Comparison of ENCODE assay signal across 10 cellular contexts in genomic region chrX:13761606-13762005, GRCh38. TPM values are rescaled to one million over a fixed set of nuclear protein-coding genes. Genes with fewer than 3 reads are reported as not detected.
DNase-seq lines count a peak whose midpoint lies in the region; ATAC-seq and TF ChIP-seq lines count a peak whose summit lies in the region.
"Had no signal": no experiment of that assay in that cellular context is flagged by ENCODE, and none has a peak within 500 bp of the region (broad histone marks: within the 10 kb centered on the region; RNA-seq: fewer than 3 reads in every experiment).

No MANE protein-coding gene starts in this region.

- DNase-seq in fibroblast of mammary gland (ENCODE audit: low read depth) (peak; percentile 41), RKO (ENCODE audit: low spot score) (no peak), progenitor cell of endocrine pancreas (ENCODE audit: low spot score, unreplicated experiment) (no peak), NCI-H1092 treated with DMSO at 0.1 percent for 48 hours (lab: John Stamatoyannopoulos, UW) (no peak)
- DNase-seq in activated effector memory CD4-positive, alpha-beta T cell treated with Interleukin-2 at 50 U/mL for 16 hours = no peak
- DNase-seq: activated CD4-positive, alpha-beta T cell treated with anti-CD3 and anti-CD28 coated beads, Interleukin-2, amount 10 ng/mL, durations not matched to agents 7 days and 5 days; NCI-H524 had no signal

- no peak for TF ChIP-seq CTCF in fibroblast of mammary gland (conservative IDR thresholded peaks at IDR 0.05; ENCODE audit: control insufficient read depth, insufficient read depth, low read depth, low read length)
- TF ChIP-seq CTCF in progenitor cell of endocrine pancreas (IDR thresholded peaks at IDR 0.05; ENCODE audit: unreplicated experiment) = no peak

- peaks cover 3% of the 10 kb centered on the region for H3K4me1 Mint-ChIP-seq in progenitor cell of endocrine pancreas (ENCODE audit: low read depth)

- peaks cover 2% of the 10 kb centered on the region for H3K9me3 Mint-ChIP-seq in progenitor cell of endocrine pancreas (ENCODE audit: low read depth)
- H3K9me3 Mint-ChIP-seq: activated CD4-positive, alpha-beta T cell treated with anti-CD3 and anti-CD28 coated beads, Interleukin-2, amount 10 ng/mL, durations not matched to agents 7 days and 5 days had no signal

- no peak for TF ChIP-seq POLR2A in GM18505 (IDR thresholded peaks at IDR 0.05; ENCODE audit: borderline replicate concordance, extremely low read depth, insufficient read depth, insufficient read length)

- H3K27me3 Mint-ChIP-seq in progenitor cell of endocrine pancreas = no peaks in the 10 kb centered on the region
- H3K27me3 Mint-ChIP-seq: activated CD4-positive, alpha-beta T cell treated with anti-CD3 and anti-CD28 coated beads, Interleukin-2, amount 10 ng/mL, durations not matched to agents 7 days and 5 days had no signal

- H3K4me3 Mint-ChIP-seq in progenitor cell of endocrine pancreas (ENCODE audit: low read depth) = no peak overlapping the region
- H3K4me3 Mint-ChIP-seq: activated CD4-positive, alpha-beta T cell treated with anti-CD3 and anti-CD28 coated beads, Interleukin-2, amount 10 ng/mL, durations not matched to agents 7 days and 5 days had no signal

- ATAC-seq in GM18505 (IDR thresholded peaks at IDR 0.05; ENCODE audit: unreplicated experiment) (peak; percentile 70), GM21526 (IDR thresholded peaks at IDR 0.05; ENCODE audit: low FRiP score, unreplicated experiment) (peak; percentile 54), HG03571 (IDR thresholded peaks at IDR 0.05; ENCODE audit: unreplicated experiment) (peak; percentile 63)

- H3K36me3 Mint-ChIP-seq in progenitor cell of endocrine pancreas (ENCODE audit: insufficient read depth) = peaks cover 17% of the 10 kb centered on the region

- H3K4me3 ChIP-seq in fibroblast of mammary gland (ENCODE audit: control insufficient read depth, low read depth, low read length) = no peak overlapping the region

- H3K27ac Mint-ChIP-seq in progenitor cell of endocrine pancreas = no peak overlapping the region
- H3K27ac Mint-ChIP-seq: activated CD4-positive, alpha-beta T cell treated with anti-CD3 and anti-CD28 coated beads, Interleukin-2, amount 10 ng/mL, durations not matched to agents 7 days and 5 days had no signal

RNA-seq across cellular contexts. Expression of gene OFD1, which starts 27.1 kb away (rescaled TPM):
- total RNA-seq in progenitor cell of endocrine pancreas = 58.5 and 65.4 TPM in 2 replicates

RNA-seq across cellular contexts. Expression of gene TRAPPC2, which starts 27.2 kb away (rescaled TPM):
- total RNA-seq in progenitor cell of endocrine pancreas = 22.6 and 23.4 TPM in 2 replicates

RNA-seq across cellular contexts. Expression of gene GPM6B, which starts 55.3 kb away (rescaled TPM):
- 20.4 and 21.8 TPM in 2 replicates for total RNA-seq in progenitor cell of endocrine pancreas
- total RNA-seq: activated CD4-positive, alpha-beta T cell treated with anti-CD3 and anti-CD28 coated beads, Interleukin-2, amount 10 ng/mL, durations not matched to agents 7 days and 5 days had no signal
